11 cellular contexts compared by ENCODE assay signal in genomic region chr19:18999896-19000620, GRCh38. TPM values are rescaled to one million over a fixed set of nuclear protein-coding genes. Genes with fewer than 3 reads are reported as not detected.
DNase-seq lines count a peak whose midpoint lies in the region; ATAC-seq and TF ChIP-seq lines count a peak whose summit lies in the region.
"Had no signal": no experiment of that assay in that cellular context is flagged by ENCODE, and none has a peak within 500 bp of the region (broad histone marks: within the 10 kb centered on the region; RNA-seq: fewer than 3 reads in every experiment).

No MANE protein-coding gene starts in this region.

- H3K9me3 ChIP-seq in aorta (ENCODE audit: control insufficient read depth, low read length): no peaks in the 10 kb centered on the region
- H3K9me3 ChIP-seq: SJCRH30 had no signal

- H3K27ac Mint-ChIP-seq in T-helper 2 cell treated with Interferon-gamma antibody and Interleukin-4, amounts not matched to agents 5 μg/mL and 100 μg/mL, for 36 hours: peak overlapping the region; percentile 50
- H3K27ac Mint-ChIP-seq in chondrocyte (ENCODE audit: unreplicated experiment) (no peak overlapping the region), natural killer cell (peak overlapping the region; percentile 11 to 74)

- no peak for DNase-seq in T-helper 2 cell treated with Interferon-gamma antibody and Interleukin-4, amounts not matched to agents 5 μg/mL and 100 μg/mL, for 36 hours (ENCODE audit: low spot score)
- no peak for DNase-seq in T-helper 2 cell
- DNase-seq in chondrocyte (ENCODE audit: low spot score): no peak
- no peak for DNase-seq in natural killer cell
- no peak for DNase-seq in aorta
- DNase-seq: foreskin melanocyte, naive B cell, SJCRH30 had no signal

- no peak overlapping the region for H3K4me3 ChIP-seq in aorta (ENCODE audit: low read length in 2 of 2)
- H3K4me3 ChIP-seq: SJCRH30 had no signal

- H3K4me1 ChIP-seq in aorta (ENCODE audit: control insufficient read depth in 1 of 2, insufficient read depth in 2 of 2, low read length in 2 of 2): no peaks in the 10 kb centered on the region

- WGBS in aorta, 2 donors: 83 to 86% methylated on average over 11 of the region's 11 CpGs

- H3K4me3 Mint-ChIP-seq in T-helper 2 cell treated with Interferon-gamma antibody and Interleukin-4, amounts not matched to agents 5 μg/mL and 100 μg/mL, for 36 hours: no peak overlapping the region
- no peak overlapping the region for H3K4me3 Mint-ChIP-seq in chondrocyte (ENCODE audit: unreplicated experiment)
- no peak overlapping the region for H3K4me3 Mint-ChIP-seq in natural killer cell
- H3K4me3 Mint-ChIP-seq: naive B cell had no signal

- H3K36me3 Mint-ChIP-seq in T-helper 2 cell treated with Interferon-gamma antibody and Interleukin-4, amounts not matched to agents 5 μg/mL and 100 μg/mL, for 36 hours (ENCODE audit: low read depth): peaks cover 58% of the 10 kb centered on the region
- peaks cover 29% of the 10 kb centered on the region for H3K36me3 Mint-ChIP-seq in chondrocyte (ENCODE audit: low read depth)
- no peaks in the 10 kb centered on the region for H3K36me3 Mint-ChIP-seq in natural killer cell

- H3K4me1 Mint-ChIP-seq in T-helper 2 cell treated with Interferon-gamma antibody and Interleukin-4, amounts not matched to agents 5 μg/mL and 100 μg/mL, for 36 hours (ENCODE audit: low read depth): peaks cover 10% of the 10 kb centered on the region
- peaks cover 33% of the 10 kb centered on the region for H3K4me1 Mint-ChIP-seq in chondrocyte (ENCODE audit: low read depth)
- peaks cover 22 to 23% of the 10 kb centered on the region in 2 donors for H3K4me1 Mint-ChIP-seq in natural killer cell

- no peak overlapping the region for H3K27ac ChIP-seq in aorta (ENCODE audit: low read depth in 1 of 2, low read length in 2 of 2)
- H3K27ac ChIP-seq: SJCRH30 had no signal

- H3K36me3 ChIP-seq in aorta (ENCODE audit: control insufficient read depth in 1 of 2, insufficient read depth in 2 of 2, low read length in 1 of 2): no peaks in the 10 kb centered on the region

- no peaks in the 10 kb centered on the region for H3K27me3 ChIP-seq in aorta (ENCODE audit: control insufficient read depth in 1 of 2, insufficient read depth in 2 of 2, low read length in 1 of 2)
- H3K27me3 ChIP-seq: SJCRH30 had no signal

- ATAC-seq in natural killer cell (no peak), aorta (ENCODE audit: low FRiP score) (no peak), GM21528 (IDR thresholded peaks at IDR 0.05; ENCODE audit: low FRiP score, unreplicated experiment) (no peak), HG03039 (IDR thresholded peaks at IDR 0.05; ENCODE audit: unreplicated experiment) (no peak)

- peak; percentile 24; the same call in 1 of the 2 replicates for TF ChIP-seq CTCF in LNCAP (IDR thresholded peaks at IDR 0.05)
- TF ChIP-seq CTCF in chondrocyte (IDR thresholded peaks at IDR 0.05): peak; percentile 56
- no peak for TF ChIP-seq CTCF in natural killer cell (IDR thresholded peaks at IDR 0.05)

- no peaks in the 10 kb centered on the region for H3K9me3 Mint-ChIP-seq in T-helper 2 cell treated with Interferon-gamma antibody and Interleukin-4, amounts not matched to agents 5 μg/mL and 100 μg/mL, for 36 hours
- no peaks in the 10 kb centered on the region for H3K9me3 Mint-ChIP-seq in chondrocyte (ENCODE audit: low read depth)
- H3K9me3 Mint-ChIP-seq in natural killer cell: no peaks in the 10 kb centered on the region
- H3K9me3 Mint-ChIP-seq: naive B cell had no signal

- H3K27me3 Mint-ChIP-seq in T-helper 2 cell treated with Interferon-gamma antibody and Interleukin-4, amounts not matched to agents 5 μg/mL and 100 μg/mL, for 36 hours (ENCODE audit: low read depth): no peaks in the 10 kb centered on the region
- no peaks in the 10 kb centered on the region for H3K27me3 Mint-ChIP-seq in chondrocyte (ENCODE audit: low read depth)
- no peaks in the 10 kb centered on the region for H3K27me3 Mint-ChIP-seq in natural killer cell (ENCODE audit: low read depth in 2 of 2)
- H3K27me3 Mint-ChIP-seq: naive B cell had no signal

- intact Hi-C loops in natural killer cell (cut with micrococcal nuclease): no loop called here
- intact Hi-C loops in aorta (cut with DNase I): no loop called here

RNA-seq across cellular contexts. Expression of gene SUGP2, which starts 33.3 kb away (rescaled TPM):
- total RNA-seq in chondrocyte (63.8 to 87.4 TPM (median 66.4 TPM) in 3 replicates), natural killer cell (100 to 1,000 TPM; 220 to 237 (median 236) TPM), aorta (10 to 100 TPM; 61.0 to 93.1 TPM)
- polyA plus RNA-seq in aorta: 10 to 100 TPM in 1 of 2 donors, 1 to 10 TPM in 1; 7.4 to 61.3 TPM

RNA-seq across cellular contexts. Expression of gene ARMC6, which starts 33.3 kb away (rescaled TPM):
- 24.6 to 36.1 TPM (median 26.8 TPM) in 3 replicates for total RNA-seq in chondrocyte
- 10 to 100 TPM; 19.3 to 21.2 (median 21.0) TPM for total RNA-seq in natural killer cell
- 10 to 100 TPM; 11.7 to 13.1 TPM for total RNA-seq in aorta
- 10 to 100 TPM in 1 of 2 donors, 1 to 10 TPM in 1; 8.8 to 13.2 TPM for polyA plus RNA-seq in aorta

RNA-seq across cellular contexts. Expression of gene HOMER3, which starts 59.0 kb away (rescaled TPM):
- total RNA-seq in chondrocyte (34.5 to 54.7 TPM (median 50.6 TPM) in 3 replicates), natural killer cell (1 to 10 TPM in 1 of 3 donors, under 1 TPM in 1, not detected in 1; 0.19 to 4.8 TPM), aorta (10 to 100 TPM; 23.6 to 29.5 TPM)
- polyA plus RNA-seq in aorta: 10 to 100 TPM; 38.9 to 59.9 TPM
